In the genomic region with DNA sequence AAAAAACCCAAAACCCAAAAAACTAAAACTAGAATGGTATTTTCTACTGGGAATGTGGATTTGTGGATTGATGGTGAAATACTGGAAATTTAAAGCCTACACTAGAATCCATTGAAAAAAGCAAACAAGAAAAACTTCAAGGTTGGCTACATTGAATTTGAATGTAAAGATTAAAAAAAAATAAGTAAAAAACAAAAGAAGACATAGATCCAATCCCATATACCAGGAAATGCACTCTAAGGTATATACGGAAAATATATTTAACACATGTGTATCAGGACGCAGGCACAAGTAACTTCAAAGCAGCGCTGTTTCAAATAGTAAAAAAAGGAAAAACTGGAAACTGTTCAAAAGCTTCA, we compare ENCODE assay signal across 8 cellular contexts. TPM values are rescaled to one million over a fixed set of nuclear protein-coding genes. Genes with fewer than 3 reads are reported as not detected.
DNase-seq lines count a peak whose midpoint lies in the region; ATAC-seq, FAIRE-seq and TF ChIP-seq lines count a peak whose summit lies in the region.

No MANE protein-coding gene starts in this region.

- H3K4me3 ChIP-seq in GM12878 (peak overlapping the region; percentile 78), lower leg skin (ENCODE audit: low read depth, poor library complexity, severe bottlenecking) (peak overlapping the region; percentile 85), tibial artery (peak overlapping the region; percentile 64 to 92)

- H3K9ac ChIP-seq in GM12878 (ENCODE audit: control insufficient read depth, insufficient read depth, low read length) = peak overlapping the region; percentile 5; the same call in 1 of the 2 replicates

- no peaks in the 10 kb centered on the region for H4K20me1 ChIP-seq in GM12878 (ENCODE audit: control insufficient read depth, insufficient read depth)

- in situ Hi-C loops in GM12878 (cut with MboI) = no loop called here

- no peak for ATAC-seq in activated T-cell treated with anti-CD3 and anti-CD28 coated beads, Interleukin-2, amount 50 U/mL, for 4 hours
- ATAC-seq in GM12878 (no peak), GM19023 (IDR thresholded peaks at IDR 0.05; ENCODE audit: unreplicated experiment) (no peak)

- H3K36me3 ChIP-seq in GM12878 (ENCODE audit: control insufficient read depth in 2 of 2, insufficient read depth in 2 of 2, low read length in 1 of 2) (no peaks in the 10 kb centered on the region), tibial artery (no peaks in the 10 kb centered on the region)

- H3K27me3 Mint-ChIP-seq in activated T-cell treated with anti-CD3 and anti-CD28 coated beads, Interleukin-2, amount 50 U/mL, for 4 hours (ENCODE audit: low read depth) = no peaks in the 10 kb centered on the region

- no peak for TF ChIP-seq RAD21 in GM12878 (IDR thresholded peaks at IDR 0.05; ENCODE audit: insufficient read depth, low read depth, low read length)

- DNase-seq in activated T-cell treated with anti-CD3 and anti-CD28 coated beads, Interleukin-2, amount 50 U/mL, for 4 hours = no peak
- no peak for DNase-seq in activated T-cell treated with anti-CD3 and anti-CD28 coated beads for 4 hours
- DNase-seq in GM12878 (ENCODE audit: low read depth, low spot score) = no peak
- DNase-seq in lower leg skin (ENCODE audit: low spot score in 2 of 2) = no peak
- no peak for DNase-seq in tibial artery
- DNase-seq in retina = no peak
- DNase-seq in stimulated activated CD4-positive, alpha-beta T cell treated with anti-CD3 and anti-CD28 coated beads, Interleukin-2, amount 100 ng/mL, for 48 hours = no peak

- intact Hi-C loops in GM12878 (cut with micrococcal nuclease; ENCODE audit: unreplicated experiment) (no loop called here), lower leg skin (cut with DNase I; ENCODE audit: low total_unique reads) (no loop called here), tibial artery (cut with DNase I; ENCODE audit: low total_unique reads) (no loop called here)

- no peak for TF ChIP-seq POLR2A in GM12878 (IDR thresholded peaks at IDR 0.05; ENCODE audit: low read depth, low read length)
- TF ChIP-seq POLR2A in lower leg skin (IDR thresholded peaks at IDR 0.05) = no peak

- TF ChIP-seq EP300 in GM12878 (IDR thresholded peaks at IDR 0.05; ENCODE audit: borderline replicate concordance in 1 of 2, control insufficient read depth in 1 of 2, low read depth in 2 of 2, low read length in 2 of 2) = no peak

- H3K27me3 ChIP-seq in GM12878 (replicated peaks in 1 of 2; ENCODE audit: control insufficient read depth in 2 of 2, insufficient read depth in 2 of 2, low read length in 1 of 2) = no peaks in the 10 kb centered on the region
- H3K27me3 ChIP-seq in tibial artery = no peaks in the 10 kb centered on the region

- H3K9me3 Mint-ChIP-seq in activated T-cell treated with anti-CD3 and anti-CD28 coated beads, Interleukin-2, amount 50 U/mL, for 4 hours = no peaks in the 10 kb centered on the region

- H3K4me1 Mint-ChIP-seq in activated T-cell treated with anti-CD3 and anti-CD28 coated beads, Interleukin-2, amount 50 U/mL, for 4 hours (ENCODE audit: low read depth) = peaks cover 24% of the 10 kb centered on the region

- H3K36me3 Mint-ChIP-seq in activated T-cell treated with anti-CD3 and anti-CD28 coated beads, Interleukin-2, amount 50 U/mL, for 4 hours (ENCODE audit: insufficient read depth) = no peaks in the 10 kb centered on the region

- peak overlapping the region; percentile 98 for H3K4me3 Mint-ChIP-seq in activated T-cell treated with anti-CD3 and anti-CD28 coated beads, Interleukin-2, amount 50 U/mL, for 4 hours

- H3K79me2 ChIP-seq in GM12878 (ENCODE audit: control insufficient read depth, insufficient read depth, low read length) = no peaks in the 10 kb centered on the region

- BruUV-seq in GM12878 (replicated peaks; lab: Mats Ljungman, UMichigan) = TSS peak; percentile 85

- H3K9me3 ChIP-seq in GM12878 (replicated peaks; ENCODE audit: control insufficient read depth, insufficient read depth, low read length) = no peaks in the 10 kb centered on the region; the same call in 2 of the 3 replicates
- no peaks in the 10 kb centered on the region for H3K9me3 ChIP-seq in tibial artery

- POLR2A ChIA-PET in GM12878 (lab: Charles Lee) = no interaction called here

- SMC1A ChIA-PET in GM12878 (lab: Charles Lee; ENCODE audit: uncharacterized antibody, unreplicated experiment) = no interaction called here

- peak overlapping the region; percentile 9; the same call in 1 of the 2 replicates for H3K4me2 ChIP-seq in GM12878 (ENCODE audit: control insufficient read depth, insufficient read depth)

- TF ChIP-seq CTCF in GM12878 (IDR thresholded peaks at IDR 0.05 in 2 of 3, conservative IDR thresholded peaks at IDR 0.05 in 1 of 3; ENCODE audit: control insufficient read depth in 2 of 3, extremely low read depth in 1 of 3, insufficient read depth in 1 of 3, low read depth in 3 of 3, low read length in 3 of 3) = no peak
- TF ChIP-seq CTCF in lower leg skin (IDR thresholded peaks at IDR 0.05) = no peak
- TF ChIP-seq CTCF in tibial artery (IDR thresholded peaks at IDR 0.05) = no peak

- RAD21 ChIA-PET in GM12878 (lab: Charles Lee; ENCODE audit: unreplicated experiment) = interaction anchor here (1.3 kb wide), 1 partner anchor 21 kb away, joined by 6 read pairs; no protein-coding TSS in a partner anchor

- CTCF ChIA-PET in GM12878 (lab: Yijun Ruan, JAX) = interaction anchor here (2.0 kb wide), 1 partner anchor 21 kb away, joined by 6 read pairs; no protein-coding TSS in a partner anchor

- H2AFZ ChIP-seq in GM12878 (ENCODE audit: control insufficient read depth, low read depth, low read length) = peak overlapping the region; percentile 98

- H3K27ac ChIP-seq in GM12878 (ENCODE audit: control insufficient read depth, insufficient read depth) (peak overlapping the region; percentile 30; the same call in 1 of the 2 replicates), tibial artery (peak overlapping the region; percentile 79 to 83)

- 0% methylated on average over 3 of the region's 3 CpGs for WGBS in GM12878 (ENCODE audit: insufficient coverage, insufficient replicate concordance, low lambda C conversion rate, missing lambda C conversion rate)
- WGBS in lower leg skin, 2 donors = 0 to 1% methylated on average over 3 of the region's 3 CpGs

- H3K4me1 ChIP-seq in GM12878 (ENCODE audit: control insufficient read depth, insufficient read depth, low read length) (no peaks in the 10 kb centered on the region), tibial artery (peaks cover 0 to 17% (median 9%) of the 10 kb centered on the region in 4 donors)

- FAIRE-seq in GM12878 (lab: Jason Lieb, UNC) = no peak

TF ChIP-seq in GM12878, 131 proteins besides CTCF, POLR2A, EP300 and RAD21 (continues in another document):
- TF ChIP-seq SIX5 (IDR thresholded peaks at IDR 0.05; ENCODE audit: low read depth, low read length, severe bottlenecking) = no peak
- TF ChIP-seq ZNF274 (IDR thresholded peaks at IDR 0.05; ENCODE audit: insufficient read depth, insufficient read length) = no peak
- TF ChIP-seq WRNIP1 (IDR thresholded peaks at IDR 0.05; ENCODE audit: borderline replicate concordance, low read depth, low read length) = no peak
- no peak for TF ChIP-seq BHLHE40 (IDR thresholded peaks at IDR 0.05; ENCODE audit: borderline replicate concordance in 1 of 2, low read depth in 2 of 2, low read length in 1 of 2)
- no peak for TF ChIP-seq SMARCA5 (IDR thresholded peaks at IDR 0.05)

RNA-seq across cellular contexts. Expression of a gene that starts 0.8 kb away (rescaled TPM):
- 1 to 10 TPM; 4.1 to 5.0 (median 4.5) TPM for total RNA-seq in activated T-cell treated with anti-CD3 and anti-CD28 coated beads, Interleukin-2, amount 50 U/mL, for 4 hours
- 41.7 and 42.0 TPM in 2 replicates for total RNA-seq in GM12878 (2013; cell fraction: nucleolus; rRNA removed)
- total RNA-seq in GM12878 (2014; rRNA removed) (2.8 and 3.3 TPM in 2 replicates), GM12878 (2014; rRNA removed; fragmentation: Illumina TruSeq; extraction: Trizol) (2.4 and 2.8 TPM in 2 replicates), GM12878 (2021) (4.1 and 4.8 TPM in 2 replicates), lower leg skin (10 to 100 TPM; 10.1 to 25.1 (median 11.2) TPM)
- 3.2 TPM for polyA plus RNA-seq in GM12878 (2011; ENCODE audit: low read depth)
- polyA plus RNA-seq in GM12878 (2011; rRNA removed) (5.6 and 6.5 TPM in 2 replicates), GM12878 (2014; fragmentation: Illumina TruSeq; extraction: Trizol) (2.2 and 2.9 TPM in 2 replicates), GM12878 (2014; fragmentation: Nextera tagmentation; extraction: Ambion mirVana) (1 to 10 TPM; 1.2 to 2.3 TPM), GM12878 (2014; rRNA removed) (1.5 TPM in 2 replicates), GM12878 (2016; fragmentation: Nextera tagmentation; extraction: Ambion mirVana) (1 to 10 TPM; 2.3 to 4.5 TPM)
- 2.7 and 3.3 TPM in 2 replicates for polyA plus RNA-seq in GM12878 (2011; cell fraction: cytosol; rRNA removed)
- 3.3 and 5.1 TPM in 2 replicates for polyA plus RNA-seq in GM12878 (2011; cell fraction: nucleus; rRNA removed)
- polyA plus RNA-seq in GM12878 (2012) = 3.2 and 4.1 TPM in 2 replicates
- polyA minus RNA-seq in GM12878 (2011; rRNA and poly(A)+ RNA removed) = 11.0 and 14.5 TPM in 2 replicates
- 3.6 and 5.6 TPM in 2 replicates for polyA minus RNA-seq in GM12878 (2011; cell fraction: cytosol; rRNA and poly(A)+ RNA removed)
- polyA minus RNA-seq in GM12878 (2011; cell fraction: nucleus; rRNA and poly(A)+ RNA removed) = 19.0 and 33.4 TPM in 2 replicates

RNA-seq across cellular contexts. Expression of a gene that starts 19.4 kb away (rescaled TPM):
- 10 to 100 TPM; 29.3 to 30.9 (median 30.6) TPM for total RNA-seq in activated T-cell treated with anti-CD3 and anti-CD28 coated beads, Interleukin-2, amount 50 U/mL, for 4 hours
- 14.0 and 14.6 TPM in 2 replicates for total RNA-seq in GM12878 (2013; cell fraction: nucleolus; rRNA removed)
- total RNA-seq in GM12878 (2014; rRNA removed) (13.9 and 14.8 TPM in 2 replicates), GM12878 (2014; rRNA removed; fragmentation: Illumina TruSeq; extraction: Trizol) (17.7 and 18.5 TPM in 2 replicates), GM12878 (2021) (9.7 and 11.4 TPM in 2 replicates), lower leg skin (10 to 100 TPM in 1 of 4 donors, 1 to 10 TPM in 3; 5.2 to 16.1 (median 7.3) TPM)
- 16.2 TPM for polyA plus RNA-seq in GM12878 (2011; ENCODE audit: low read depth)
- polyA plus RNA-seq in GM12878 (2011; rRNA removed) (20.2 and 20.3 TPM in 2 replicates), GM12878 (2014; fragmentation: Illumina TruSeq; extraction: Trizol) (20.8 and 25.3 TPM in 2 replicates), GM12878 (2014; fragmentation: Nextera tagmentation; extraction: Ambion mirVana) (1 to 10 TPM; 7.6 to 9.6 TPM), GM12878 (2014; rRNA removed) (16.1 and 16.3 TPM in 2 replicates), GM12878 (2016; fragmentation: Nextera tagmentation; extraction: Ambion mirVana) (10 to 100 TPM; 21.8 to 23.9 TPM)
- polyA plus RNA-seq in GM12878 (2011; cell fraction: cytosol; rRNA removed) = 12.6 and 16.5 TPM in 2 replicates
- 16.5 and 20.0 TPM in 2 replicates for polyA plus RNA-seq in GM12878 (2011; cell fraction: nucleus; rRNA removed)
- 15.2 and 16.0 TPM in 2 replicates for polyA plus RNA-seq in GM12878 (2012)
- polyA minus RNA-seq in GM12878 (2011; rRNA and poly(A)+ RNA removed) = 10.7 and 12.9 TPM in 2 replicates
- 3.5 and 6.7 TPM in 2 replicates for polyA minus RNA-seq in GM12878 (2011; cell fraction: cytosol; rRNA and poly(A)+ RNA removed)
- polyA minus RNA-seq in GM12878 (2011; cell fraction: nucleus; rRNA and poly(A)+ RNA removed) = 14.6 and 20.7 TPM in 2 replicates
